In genomic region chr14:25090281-25090680, GRCh38 we compare ENCODE assay signal across 22 cellular contexts. TPM values are rescaled to one million over a fixed set of nuclear protein-coding genes. Genes with fewer than 3 reads are reported as not detected.
"Had no signal": no experiment of that assay in that cellular context is flagged by ENCODE, and none has a peak within 500 bp of the region (broad histone marks: within the 10 kb centered on the region; RNA-seq: fewer than 3 reads in every experiment).

No MANE protein-coding gene starts in this region.

- H3K9me3 ChIP-seq: body of pancreas, right lobe of liver had no signal

- H3K4me3 ChIP-seq: body of pancreas, cardiac muscle cell, right lobe of liver had no signal

- H3K36me3 ChIP-seq: cardiac muscle cell, right lobe of liver had no signal

- H3K4me1 ChIP-seq: right lobe of liver had no signal

- FAIRE-seq: frontal cortex, small intestine, TTC549, urothelium cell line had no signal

- H3K27ac Mint-ChIP-seq: activated CD8-positive, alpha-beta T cell treated with anti-CD3 and anti-CD28 coated beads, Interleukin-2, amount 10 ng/mL, durations not matched to agents 7 days and 5 days; activated naive CD4-positive, alpha-beta T cell treated with anti-CD3 and anti-CD28 coated beads, Interleukin-2, amount 50 U/mL, for 72 hours; activated T-helper 1 cell treated with anti-CD3 and anti-CD28 coated beads, Interleukin-12 subunit alpha, Interleukin-12 subunit beta, Interleukin-2, Interleukin-4 antibody, amounts not matched to agents 30 ng/mL and 10 ng/mL and 1 ng/mL, durations not matched to agents 14 hours and 24 hours and 36 hours had no signal

- ATAC-seq: activated CD8-positive, alpha-beta T cell treated with anti-CD3 and anti-CD28 coated beads, Interleukin-2, amount 10 ng/mL, durations not matched to agents 7 days and 5 days; activated naive CD4-positive, alpha-beta T cell treated with anti-CD3 and anti-CD28 coated beads, Interleukin-2, amount 50 U/mL, for 72 hours; left ventricle myocardium superior; right lobe of liver had no signal

- H3K4me3 Mint-ChIP-seq: activated CD8-positive, alpha-beta T cell treated with anti-CD3 and anti-CD28 coated beads, Interleukin-2, amount 10 ng/mL, durations not matched to agents 7 days and 5 days; activated T-helper 1 cell treated with anti-CD3 and anti-CD28 coated beads, Interleukin-12 subunit alpha, Interleukin-12 subunit beta, Interleukin-2, Interleukin-4 antibody, amounts not matched to agents 30 ng/mL and 10 ng/mL and 1 ng/mL, durations not matched to agents 14 hours and 24 hours and 36 hours; nephron had no signal

- H3K27me3 ChIP-seq: body of pancreas, cardiac muscle cell, right lobe of liver had no signal

- H3K36me3 Mint-ChIP-seq: activated naive CD4-positive, alpha-beta T cell treated with anti-CD3 and anti-CD28 coated beads, Interleukin-2, amount 50 U/mL, for 72 hours had no signal

- H3K9me3 Mint-ChIP-seq: activated naive CD4-positive, alpha-beta T cell treated with anti-CD3 and anti-CD28 coated beads, Interleukin-2, amount 50 U/mL, for 72 hours; activated T-helper 1 cell treated with anti-CD3 and anti-CD28 coated beads, Interleukin-12 subunit alpha, Interleukin-12 subunit beta, Interleukin-2, Interleukin-4 antibody, amounts not matched to agents 30 ng/mL and 10 ng/mL and 1 ng/mL, durations not matched to agents 14 hours and 24 hours and 36 hours; nephron had no signal

- DNase-seq: activated CD4-positive, alpha-beta T cell treated with anti-CD3 and anti-CD28 coated beads for 1 hour; activated CD4-positive, alpha-beta T cell treated with anti-CD3 and anti-CD28 coated beads, Interleukin-2, amount 50 U/mL, for 1 hour; activated CD8-positive, alpha-beta T cell treated with anti-CD3 and anti-CD28 coated beads, Interleukin-2, amount 10 ng/mL, durations not matched to agents 7 days and 5 days; activated gamma-delta T cell treated with Interleukin-2 at 50 U/mL for 16 hours; amygdala; effector memory CD4-positive, alpha-beta T cell; glutamatergic neuron; hippocampal formation; left ventricle myocardium superior; right lobe of liver; stimulated activated CD4-positive, alpha-beta T cell treated with anti-CD3 and anti-CD28 coated beads, Interleukin-2, amount 100 ng/mL, for 48 hours; stimulated activated naive CD4-positive, alpha-beta T cell treated with Interleukin-2 at 50 U/mL for 16 hours; T-helper 1 cell had no signal

- H3K27ac ChIP-seq: cardiac muscle cell, right lobe of liver had no signal

RNA-seq across cellular contexts. Expression of gene STXBP6, which starts 40.3 kb away (rescaled TPM):
- total RNA-seq: activated CD8-positive, alpha-beta T cell treated with anti-CD3 and anti-CD28 coated beads, Interleukin-2, amount 10 ng/mL, durations not matched to agents 7 days and 5 days; activated T-helper 1 cell treated with anti-CD3 and anti-CD28 coated beads, Interleukin-12 subunit alpha, Interleukin-12 subunit beta, Interleukin-2, Interleukin-4 antibody, amounts not matched to agents 30 ng/mL and 10 ng/mL and 1 ng/mL, durations not matched to agents 14 hours and 24 hours and 36 hours had no signal
